Comparison of ENCODE assay signal across 8 cellular contexts in the genomic region with DNA sequence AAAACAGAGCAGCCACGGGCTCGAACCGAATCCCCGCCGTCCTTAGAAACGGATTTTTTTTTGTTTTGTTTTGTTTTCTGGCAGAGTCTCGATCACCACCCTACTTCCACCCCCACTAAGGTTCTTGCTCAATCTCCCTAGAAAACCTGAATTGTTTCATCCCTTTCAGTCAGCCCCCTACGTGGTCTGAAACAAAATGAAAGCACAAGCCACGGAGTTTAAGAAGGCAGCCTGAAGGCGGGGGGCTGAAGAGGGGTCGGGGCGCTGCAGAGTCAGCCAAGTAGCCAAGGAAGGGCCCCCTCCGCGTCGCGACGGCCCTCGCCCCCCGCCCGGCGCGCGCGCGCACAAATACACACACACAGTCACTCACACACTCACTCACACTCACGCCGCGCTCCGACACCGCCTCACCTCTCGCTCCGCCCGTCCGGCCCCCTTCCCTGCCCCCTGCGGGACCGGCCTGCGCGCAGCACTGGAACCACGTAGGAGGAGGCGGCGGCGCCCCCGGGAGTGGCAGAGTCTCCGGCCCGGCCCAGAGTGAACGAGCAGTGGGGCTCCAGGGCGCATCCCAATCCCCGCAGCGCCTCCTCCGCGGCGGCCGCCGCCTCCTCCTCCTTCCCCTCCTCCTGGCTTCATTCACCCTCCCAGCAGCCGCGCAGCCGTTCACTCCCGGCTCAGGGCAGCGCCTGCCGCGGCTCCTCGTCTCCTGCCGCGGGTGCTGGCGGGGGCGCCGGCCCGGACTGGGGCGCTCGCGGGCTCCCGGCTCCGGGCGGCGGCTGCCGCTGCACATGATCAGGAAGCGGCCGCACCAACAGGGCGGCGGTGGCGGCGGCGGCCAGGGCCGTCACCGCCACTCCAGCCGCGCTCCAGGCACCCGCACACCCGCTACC. TPM values are rescaled to one million over a fixed set of nuclear protein-coding genes. Genes with fewer than 3 reads are reported as not detected.
DNase-seq lines count a peak whose midpoint lies in the region; ATAC-seq, FAIRE-seq and TF ChIP-seq lines count a peak whose summit lies in the region.

No MANE protein-coding gene starts in this region.

- DNase-seq in GM18507 (ENCODE audit: extremely low spot score, insufficient read length, low read depth) (no peak), NT2/D1 (ENCODE audit: low read depth, low spot score) (no peak), activated T-cell treated with anti-CD3 and anti-CD28 coated beads for 4 hours (peak; percentile 65), epithelial cell of esophagus (ENCODE audit: low read depth) (peak; percentile 87), mucosa of descending colon (peak; percentile 93 to 94 (median 94))
- DNase-seq in stimulated activated CD8-positive, alpha-beta memory T cell treated with anti-CD3 and anti-CD28 coated beads, Interleukin-4, amount 100 ng/mL, for 1 hour (ENCODE audit: low read depth in 2 of 2, low spot score in 1 of 2) = peak; percentile 50 to 64

- peak; percentile 56 for FAIRE-seq in GM18507 (lab: Jason Lieb, UNC)

- H3K36me3 ChIP-seq in NT2/D1 (ENCODE audit: insufficient read depth, insufficient read length, low read length) = no peaks in the 10 kb centered on the region
- H3K36me3 ChIP-seq in mucosa of descending colon (ENCODE audit: low read depth) = no peaks in the 10 kb centered on the region

- intact Hi-C loops in mucosa of descending colon (cut with DNase I, micrococcal nuclease) = loop anchor here (5.0 to 10.0 kb wide), 2 partner anchors 243 to 245 kb away; no protein-coding TSS in a partner anchor

- H3K9me3 ChIP-seq in NT2/D1 (ENCODE audit: insufficient read depth, low read length) = no peaks in the 10 kb centered on the region
- H3K9me3 ChIP-seq in mucosa of descending colon = no peaks in the 10 kb centered on the region

- TF ChIP-seq CTCF in 22Rv1 (IDR thresholded peaks at IDR 0.05) (peak; percentile 16), epithelial cell of esophagus (IDR thresholded peaks at IDR 0.05; ENCODE audit: insufficient read depth, low read depth, low read length, missing control alignments) (peak; percentile 4), mucosa of descending colon (IDR thresholded peaks at IDR 0.05) (no peak)

- peaks cover 3% of the 10 kb centered on the region for H3K27me3 ChIP-seq in NT2/D1 (ENCODE audit: insufficient read depth, insufficient read length)

- H3K4me3 ChIP-seq in NT2/D1 (ENCODE audit: insufficient read length, low read depth) (peak overlapping the region; percentile 61), epithelial cell of esophagus (ENCODE audit: low read length) (peak overlapping the region; percentile 61), mucosa of descending colon (peak overlapping the region; percentile 86)

- H3K4me1 ChIP-seq in NT2/D1 (ENCODE audit: insufficient read depth, insufficient read length) (no peaks in the 10 kb centered on the region), mucosa of descending colon (ENCODE audit: low read depth) (peaks cover 28% of the 10 kb centered on the region)

- peak overlapping the region; percentile 92 for H3K27ac ChIP-seq in 22Rv1

- peak overlapping the region; percentile 80 for H3K9ac ChIP-seq in NT2/D1 (ENCODE audit: insufficient read length, low read depth)

- peak; percentile 34 for ATAC-seq in HG03097 (IDR thresholded peaks at IDR 0.05; ENCODE audit: low FRiP score, unreplicated experiment)
- peak; percentile 72 for ATAC-seq in mucosa of descending colon

RNA-seq across cellular contexts. Expression of a gene that starts 1.4 kb away (rescaled TPM):
- 10 to 100 TPM; 30.4 to 87.3 (median 50.1) TPM for total RNA-seq in mucosa of descending colon

Comparison
In these comparisons a context has a peak if more than half of its experiments do, and no peak if none do; other contexts are left out.
1. DNase-seq: peak in activated T-cell treated with anti-CD3 and anti-CD28 coated beads for 4 hours (single experiment), epithelial cell of esophagus (single experiment), mucosa of descending colon (3 of 3) and stimulated activated CD8-positive, alpha-beta memory T cell treated with anti-CD3 and anti-CD28 coated beads, Interleukin-4, amount 100 ng/mL, for 1 hour (2 of 2); none in GM18507 (single experiment) and NT2/D1 (single experiment).
2. Peak in every context shown above with its lines, with median percentiles within 50 percentile points of each other: H3K4me3 ChIP-seq.